ENCODE assay signal across 13 cellular contexts in genomic region chr7:154409703-154410311, GRCh38.
A peak's percentile ranks its signal among the peaks of the same experiment; 100 is the strongest.
DNase-seq lines count a peak whose midpoint lies in the region; ATAC-seq and TF ChIP-seq lines count a peak whose summit lies in the region.
"Had no signal": no experiment of that assay in that cellular context is flagged by ENCODE, and none has a peak within 500 bp of the region (broad histone marks: within the 10 kb centered on the region; RNA-seq: fewer than 3 reads in every experiment).

No MANE protein-coding gene starts in this region.

- no peak for TF ChIP-seq CTCF in suprapubic skin (IDR thresholded peaks at IDR 0.05)

- in situ Hi-C loops in Caki2 (cut with HindIII; ENCODE audit: low pct_unique_long_range_greater_than_20kb, low sequenced_read_pairs) = no loop called here
- in situ Hi-C loops in KBM-7 (cut with MboI; ENCODE audit: low pct_unique_long_range_greater_than_20kb, low sequenced_read_pairs) = no loop called here

- H3K27ac ChIP-seq in suprapubic skin = no peak overlapping the region
- H3K27ac ChIP-seq: esophagus squamous epithelium had no signal

- WGBS in suprapubic skin = 49% methylated on average over 5 of the region's 5 CpGs

- H3K4me1 ChIP-seq in suprapubic skin = no peaks in the 10 kb centered on the region
- H3K4me1 ChIP-seq: esophagus squamous epithelium had no signal

- no peaks in the 10 kb centered on the region for H3K9me3 ChIP-seq in suprapubic skin

- TF ChIP-seq POLR2A in suprapubic skin (IDR thresholded peaks at IDR 0.05) = no peak

- POLR2A ChIA-PET in activated CD8-positive, alpha-beta T cell treated with anti-CD3 and anti-CD28 coated beads, Interleukin-2, amount 10 ng/mL, durations not matched to agents 7 days and 5 days (lab: Charles Lee) = no interaction called here

- ATAC-seq in activated CD8-positive, alpha-beta T cell treated with anti-CD3 and anti-CD28 coated beads, Interleukin-2, amount 10 ng/mL, durations not matched to agents 7 days and 5 days = no peak
- ATAC-seq: stimulated activated naive CD8-positive, alpha-beta T cell treated with anti-CD3 and anti-CD28 coated beads, Interleukin-15, amount 100 ng/mL, for 72 hours had no signal

- no peaks in the 10 kb centered on the region for H3K27me3 Mint-ChIP-seq in activated CD8-positive, alpha-beta T cell treated with anti-CD3 and anti-CD28 coated beads, Interleukin-2, amount 10 ng/mL, durations not matched to agents 7 days and 5 days (ENCODE audit: low read depth)
- H3K27me3 Mint-ChIP-seq: stimulated activated naive CD8-positive, alpha-beta T cell treated with anti-CD3 and anti-CD28 coated beads, Interleukin-15, amount 100 ng/mL, for 72 hours had no signal

- H3K27me3 ChIP-seq in suprapubic skin = no peaks in the 10 kb centered on the region
- H3K27me3 ChIP-seq: esophagus squamous epithelium had no signal

- CTCF ChIA-PET in activated CD8-positive, alpha-beta T cell treated with anti-CD3 and anti-CD28 coated beads, Interleukin-2, amount 10 ng/mL, durations not matched to agents 7 days and 5 days (lab: Charles Lee) = no interaction called here

- no peaks in the 10 kb centered on the region for H3K36me3 Mint-ChIP-seq in activated CD8-positive, alpha-beta T cell treated with anti-CD3 and anti-CD28 coated beads, Interleukin-2, amount 10 ng/mL, durations not matched to agents 7 days and 5 days (ENCODE audit: low read depth)
- H3K36me3 Mint-ChIP-seq: CD14-positive monocyte had no signal

- H3K27ac Mint-ChIP-seq in activated CD8-positive, alpha-beta T cell treated with anti-CD3 and anti-CD28 coated beads, Interleukin-2, amount 10 ng/mL, durations not matched to agents 7 days and 5 days = no peak overlapping the region
- H3K27ac Mint-ChIP-seq: CD14-positive monocyte; stimulated activated naive CD8-positive, alpha-beta T cell treated with anti-CD3 and anti-CD28 coated beads, Interleukin-15, amount 100 ng/mL, for 72 hours had no signal

- no peaks in the 10 kb centered on the region for H3K36me3 ChIP-seq in suprapubic skin
- H3K36me3 ChIP-seq: esophagus squamous epithelium had no signal

- H3K9me3 Mint-ChIP-seq in activated CD8-positive, alpha-beta T cell treated with anti-CD3 and anti-CD28 coated beads, Interleukin-2, amount 10 ng/mL, durations not matched to agents 7 days and 5 days (ENCODE audit: insufficient read depth) = peaks cover 7% of the 10 kb centered on the region
- H3K9me3 Mint-ChIP-seq: stimulated activated naive CD8-positive, alpha-beta T cell treated with anti-CD3 and anti-CD28 coated beads, Interleukin-15, amount 100 ng/mL, for 72 hours had no signal

- peak; percentile 30 for DNase-seq in Caki2 (ENCODE audit: low read depth)
- peak; percentile 36 for DNase-seq in KBM-7
- peak; percentile 25 for DNase-seq in activated CD8-positive, alpha-beta T cell treated with anti-CD3 and anti-CD28 coated beads, Interleukin-2, amount 10 ng/mL, durations not matched to agents 7 days and 5 days
- DNase-seq in iris pigment epithelial cell (ENCODE audit: low read depth) = peak; percentile 21
- DNase-seq in ureter (ENCODE audit: low spot score) = no peak
- DNase-seq in activated CD8-positive, alpha-beta memory T cell treated with anti-CD3 and anti-CD28 coated beads, Interleukin-2, amount 50 U/mL, for 48 hours = no peak
- no peak for DNase-seq in suprapubic skin (ENCODE audit: low spot score in 2 of 2)
- no peak for DNase-seq in NCI-H2227 (lab: John Stamatoyannopoulos, UW; ENCODE audit: unreplicated experiment)
- DNase-seq: aorta; esophagus squamous epithelium; NCI-H2171; stimulated activated naive CD8-positive, alpha-beta T cell treated with anti-CD3 and anti-CD28 coated beads, Interleukin-15, amount 100 ng/mL, for 72 hours had no signal

- no peak for TF ChIP-seq EP300 in suprapubic skin (IDR thresholded peaks at IDR 0.05)

- no peaks in the 10 kb centered on the region for H3K4me1 Mint-ChIP-seq in activated CD8-positive, alpha-beta T cell treated with anti-CD3 and anti-CD28 coated beads, Interleukin-2, amount 10 ng/mL, durations not matched to agents 7 days and 5 days (ENCODE audit: low read depth)
- H3K4me1 Mint-ChIP-seq: CD14-positive monocyte; stimulated activated naive CD8-positive, alpha-beta T cell treated with anti-CD3 and anti-CD28 coated beads, Interleukin-15, amount 100 ng/mL, for 72 hours had no signal

- no peak overlapping the region for H3K4me3 Mint-ChIP-seq in activated CD8-positive, alpha-beta T cell treated with anti-CD3 and anti-CD28 coated beads, Interleukin-2, amount 10 ng/mL, durations not matched to agents 7 days and 5 days
- H3K4me3 Mint-ChIP-seq: CD14-positive monocyte; stimulated activated naive CD8-positive, alpha-beta T cell treated with anti-CD3 and anti-CD28 coated beads, Interleukin-15, amount 100 ng/mL, for 72 hours had no signal

- H3K4me3 ChIP-seq in suprapubic skin = no peak overlapping the region
- H3K4me3 ChIP-seq: esophagus squamous epithelium had no signal

Comparison
In these comparisons a context has a peak if more than half of its experiments do, and no peak if none do; other contexts are left out.
1. DNase-seq: peak in Caki2 (single experiment), KBM-7 (single experiment), activated CD8-positive, alpha-beta T cell treated with anti-CD3 and anti-CD28 coated beads, Interleukin-2, amount 10 ng/mL, durations not matched to agents 7 days and 5 days (single experiment) and iris pigment epithelial cell (single experiment); none in ureter (single experiment), activated CD8-positive, alpha-beta memory T cell treated with anti-CD3 and anti-CD28 coated beads, Interleukin-2, amount 50 U/mL, for 48 hours (single experiment), suprapubic skin (0 of 2) and NCI-H2227 (single experiment).